27 cellular contexts compared by ENCODE assay signal in genomic region chr17:65403616-65404015, GRCh38.
"Had no signal": no experiment of that assay in that cellular context is flagged by ENCODE, and none has a peak within 500 bp of the region (broad histone marks: within the 10 kb centered on the region; RNA-seq: fewer than 3 reads in every experiment).

No MANE protein-coding gene starts in this region.

- H3K4me3 ChIP-seq: ascending aorta, body of pancreas, K562, SK-N-MC had no signal

- H3K9me3 ChIP-seq: ascending aorta, body of pancreas had no signal

- H3K27ac Mint-ChIP-seq: activated CD8-positive, alpha-beta T cell treated with anti-CD3 and anti-CD28 coated beads for 36 hours; activated naive CD4-positive, alpha-beta T cell treated with anti-CD3 and anti-CD28 coated beads, Interleukin-2, amount 50 U/mL, for 72 hours; activated naive CD8-positive, alpha-beta T cell treated with anti-CD3 and anti-CD28 coated beads, Interleukin-2, amount 50 U/mL, for 24 hours; activated T-helper 1 cell treated with anti-CD3 and anti-CD28 coated beads, Interleukin-12 subunit alpha, Interleukin-12 subunit beta, Interleukin-2, Interleukin-4 antibody, amounts not matched to agents 30 ng/mL and 10 ng/mL and 1 ng/mL, durations not matched to agents 14 hours and 24 hours and 36 hours had no signal

- H3K4me3 Mint-ChIP-seq: activated CD8-positive, alpha-beta T cell treated with anti-CD3 and anti-CD28 coated beads for 36 hours; activated naive CD8-positive, alpha-beta T cell treated with anti-CD3 and anti-CD28 coated beads, Interleukin-2, amount 50 U/mL, for 24 hours; activated T-helper 1 cell treated with anti-CD3 and anti-CD28 coated beads, Interleukin-12 subunit alpha, Interleukin-12 subunit beta, Interleukin-2, Interleukin-4 antibody, amounts not matched to agents 30 ng/mL and 10 ng/mL and 1 ng/mL, durations not matched to agents 14 hours and 24 hours and 36 hours had no signal

- H3K36me3 ChIP-seq: ascending aorta, WERI-Rb-1 had no signal

- H3K9me3 Mint-ChIP-seq: activated CD8-positive, alpha-beta T cell treated with anti-CD3 and anti-CD28 coated beads for 36 hours; activated naive CD4-positive, alpha-beta T cell treated with anti-CD3 and anti-CD28 coated beads, Interleukin-2, amount 50 U/mL, for 72 hours; activated naive CD8-positive, alpha-beta T cell treated with anti-CD3 and anti-CD28 coated beads, Interleukin-2, amount 50 U/mL, for 24 hours; activated T-helper 1 cell treated with anti-CD3 and anti-CD28 coated beads, Interleukin-12 subunit alpha, Interleukin-12 subunit beta, Interleukin-2, Interleukin-4 antibody, amounts not matched to agents 30 ng/mL and 10 ng/mL and 1 ng/mL, durations not matched to agents 14 hours and 24 hours and 36 hours had no signal

- H3K36me3 Mint-ChIP-seq: activated naive CD4-positive, alpha-beta T cell treated with anti-CD3 and anti-CD28 coated beads, Interleukin-2, amount 50 U/mL, for 72 hours had no signal

- H3K27me3 ChIP-seq: ascending aorta, body of pancreas had no signal

- H3K4me1 Mint-ChIP-seq: activated naive CD8-positive, alpha-beta T cell treated with anti-CD3 and anti-CD28 coated beads, Interleukin-2, amount 50 U/mL, for 24 hours had no signal

- DNase-seq: activated CD4-positive, alpha-beta T cell treated with anti-CD3 and anti-CD28 coated beads for 4 hours; activated CD8-positive, alpha-beta memory T cell treated with anti-CD3 and anti-CD28 coated beads, Interleukin-2, amount 50 U/mL, for 4 hours; activated CD8-positive, alpha-beta T cell treated with anti-CD3 and anti-CD28 coated beads for 36 hours; activated effector memory CD4-positive, alpha-beta T cell treated with anti-CD3 and anti-CD28 coated beads, Interleukin-2, amount 50 U/mL, for 16 hours; activated naive CD4-positive, alpha-beta T cell treated with Interleukin-2 at 50 U/mL for 16 hours; activated naive CD8-positive, alpha-beta T cell treated with anti-CD3 and anti-CD28 coated beads, Interleukin-2, amount 50 U/mL, for 24 hours; activated T-cell treated with anti-CD3 and anti-CD28 coated beads, Interleukin-2, amount 50 U/mL, for 1 hour; amniotic stem cell; body of pancreas; central memory CD4-positive, alpha-beta T cell; Karpas-422; NCI-H1105 treated with DMSO at 0.1 percent for 48 hours; NCI-H1930; NCI-H2171 treated with DMSO at 0.1 percent for 48 hours; NCI-H226; NCI-H510A; NCI-H526 treated with DMSO at 0.1 percent for 48 hours; NCI-H82; SIG-M5; T-helper 1 cell; WERI-Rb-1 had no signal

- H3K4me1 ChIP-seq: ascending aorta, body of pancreas had no signal

- H3K27ac ChIP-seq: ascending aorta, body of pancreas, SK-N-MC, WERI-Rb-1 had no signal

- ATAC-seq: activated CD4-positive, CD25-positive, alpha-beta regulatory T cell treated with anti-CD3 and anti-CD28 coated beads, Interleukin-2, amount 50 U/mL, for 24 hours; activated CD8-positive, alpha-beta T cell treated with anti-CD3 and anti-CD28 coated beads for 36 hours; activated naive CD4-positive, alpha-beta T cell treated with anti-CD3 and anti-CD28 coated beads, Interleukin-2, amount 50 U/mL, for 72 hours; activated naive CD8-positive, alpha-beta T cell treated with anti-CD3 and anti-CD28 coated beads, Interleukin-2, amount 50 U/mL, for 24 hours; body of pancreas; K562 had no signal
